Comparison of ENCODE assay signal across 28 cellular contexts in the genomic region with DNA sequence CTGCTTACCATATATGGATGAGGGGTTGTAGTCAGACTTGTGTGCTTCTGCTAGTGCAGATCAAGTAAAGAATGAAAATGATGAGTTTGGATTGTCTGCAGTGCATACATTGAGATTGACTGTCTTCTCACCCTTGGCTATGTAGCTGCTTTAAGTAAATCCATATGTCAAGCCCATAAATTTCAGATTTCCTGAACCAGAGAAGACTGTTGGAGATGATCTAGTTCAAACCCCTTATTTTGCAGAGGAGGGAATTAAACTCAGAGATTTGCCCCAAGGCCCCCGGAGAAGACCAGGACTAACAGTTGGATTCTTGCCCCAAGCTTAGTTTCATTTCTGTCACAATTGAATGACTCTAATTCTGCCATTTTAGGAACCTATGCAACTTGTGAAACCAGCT.
"Had no signal": no experiment of that assay in that cellular context is flagged by ENCODE, and none has a peak within 500 bp of the region (broad histone marks: within the 10 kb centered on the region; RNA-seq: fewer than 3 reads in every experiment).

No MANE protein-coding gene starts in this region.

- H3K27ac Mint-ChIP-seq: activated CD4-positive, alpha-beta memory T cell treated with anti-CD3 and anti-CD28 coated beads, Interleukin-2, amount 10 ng/mL, durations not matched to agents 7 days and 5 days; activated CD4-positive, alpha-beta T cell treated with anti-CD3 and anti-CD28 coated beads for 36 hours; activated CD4-positive, alpha-beta T cell treated with anti-CD3 and anti-CD28 coated beads, Interleukin-2, amount 10 ng/mL, durations not matched to agents 7 days and 5 days; activated naive CD8-positive, alpha-beta T cell; activated T-helper 17 cell treated with anti-CD3 and anti-CD28 coated beads, Interleukin-2, amount 50 U/mL, for 72 hours; dendritic cell treated with granulocyte-macrophage colony-stimulating factor and Interleukin-4, amounts not matched to agents 40 ng/mL and 50 ng/mL, for 4 days; endodermal cell; T-helper 17 cell; T-helper 2 cell treated with Interferon-gamma antibody and Interleukin-4, amounts not matched to agents 5 μg/mL and 100 μg/mL, for 36 hours had no signal

- ATAC-seq: activated CD4-positive, alpha-beta T cell treated with anti-CD3 and anti-CD28 coated beads for 36 hours; activated T-cell treated with anti-CD3 and anti-CD28 coated beads, Interleukin-2, amount 50 U/mL, for 4 hours; activated T-helper 17 cell treated with anti-CD3 and anti-CD28 coated beads, Interleukin-2, amount 50 U/mL, for 72 hours; esophagus mucosa; T-helper 17 cell had no signal

- H3K4me3 Mint-ChIP-seq: activated CD4-positive, alpha-beta memory T cell treated with anti-CD3 and anti-CD28 coated beads, Interleukin-2, amount 10 ng/mL, durations not matched to agents 7 days and 5 days; activated CD4-positive, alpha-beta T cell treated with anti-CD3 and anti-CD28 coated beads for 36 hours; activated CD4-positive, alpha-beta T cell treated with anti-CD3 and anti-CD28 coated beads, Interleukin-2, amount 10 ng/mL, durations not matched to agents 7 days and 5 days; activated naive CD8-positive, alpha-beta T cell; activated T-cell treated with anti-CD3 and anti-CD28 coated beads, Interleukin-2, amount 50 U/mL, for 4 hours; activated T-helper 17 cell treated with anti-CD3 and anti-CD28 coated beads, Interleukin-2, amount 50 U/mL, for 72 hours; central memory CD8-positive, alpha-beta T cell; dendritic cell treated with granulocyte-macrophage colony-stimulating factor and Interleukin-4, amounts not matched to agents 40 ng/mL and 50 ng/mL, for 4 days; endodermal cell; T-helper 17 cell; T-helper 2 cell treated with Interferon-gamma antibody and Interleukin-4, amounts not matched to agents 5 μg/mL and 100 μg/mL, for 36 hours had no signal

- H3K27me3 ChIP-seq: brain microvascular endothelial cell, dorsolateral prefrontal cortex had no signal

- H3K4me3 ChIP-seq: coronary artery, dorsolateral prefrontal cortex had no signal

- H3K27ac ChIP-seq: brain microvascular endothelial cell, coronary artery, dorsolateral prefrontal cortex had no signal

- H3K27me3 Mint-ChIP-seq: activated CD4-positive, alpha-beta memory T cell treated with anti-CD3 and anti-CD28 coated beads, Interleukin-2, amount 10 ng/mL, durations not matched to agents 7 days and 5 days; activated CD4-positive, alpha-beta T cell treated with anti-CD3 and anti-CD28 coated beads for 36 hours; activated naive CD8-positive, alpha-beta T cell; central memory CD8-positive, alpha-beta T cell; T-helper 17 cell had no signal

- H3K36me3 ChIP-seq: brain microvascular endothelial cell had no signal

- DNase-seq: activated CD4-positive, alpha-beta memory T cell treated with anti-CD3 and anti-CD28 coated beads, Interleukin-2, amount 10 ng/mL, durations not matched to agents 7 days and 5 days; activated CD4-positive, alpha-beta T cell treated with anti-CD3 and anti-CD28 coated beads for 36 hours; activated CD4-positive, alpha-beta T cell treated with anti-CD3 and anti-CD28 coated beads, Interleukin-2, amount 10 ng/mL, durations not matched to agents 7 days and 5 days; activated CD4-positive, alpha-beta T cell treated with anti-CD3 and anti-CD28 coated beads, Interleukin-2, amount 50 U/mL, for 4 hours; activated CD4-positive, CD25-positive, alpha-beta regulatory T cell; activated CD4-positive, CD25-positive, alpha-beta regulatory T cell treated with anti-CD3 and anti-CD28 coated beads, Interleukin-2, amount 50 U/mL, for 72 hours; activated effector memory CD4-positive, alpha-beta T cell treated with Interleukin-2 at 50 U/mL for 16 hours; activated gamma-delta T cell treated with Interleukin-2 at 50 U/mL for 16 hours; activated naive CD4-positive, alpha-beta T cell treated with anti-CD3 and anti-CD28 coated beads, Interleukin-2, amount 50 U/mL, for 16 hours; activated naive CD4-positive, alpha-beta T cell treated with Interleukin-2 at 50 U/mL for 16 hours; activated T-cell treated with anti-CD3 and anti-CD28 coated beads, Interleukin-2, amount 50 U/mL, for 4 hours; amniotic stem cell; anterior cingulate cortex; brain microvascular endothelial cell; dorsolateral prefrontal cortex; effector memory CD4-positive, alpha-beta T cell; endodermal cell; foreskin fibroblast; head of caudate nucleus; T-helper 17 cell; T1000 had no signal

- H3K9me3 Mint-ChIP-seq: activated CD4-positive, alpha-beta memory T cell treated with anti-CD3 and anti-CD28 coated beads, Interleukin-2, amount 10 ng/mL, durations not matched to agents 7 days and 5 days; activated CD4-positive, alpha-beta T cell treated with anti-CD3 and anti-CD28 coated beads, Interleukin-2, amount 10 ng/mL, durations not matched to agents 7 days and 5 days; activated T-cell treated with anti-CD3 and anti-CD28 coated beads, Interleukin-2, amount 50 U/mL, for 4 hours; activated T-helper 17 cell treated with anti-CD3 and anti-CD28 coated beads, Interleukin-2, amount 50 U/mL, for 72 hours; central memory CD8-positive, alpha-beta T cell; dendritic cell treated with granulocyte-macrophage colony-stimulating factor and Interleukin-4, amounts not matched to agents 40 ng/mL and 50 ng/mL, for 4 days; T-helper 2 cell treated with Interferon-gamma antibody and Interleukin-4, amounts not matched to agents 5 μg/mL and 100 μg/mL, for 36 hours had no signal

- H3K4me1 Mint-ChIP-seq: activated CD4-positive, alpha-beta memory T cell treated with anti-CD3 and anti-CD28 coated beads, Interleukin-2, amount 10 ng/mL, durations not matched to agents 7 days and 5 days; activated CD4-positive, alpha-beta T cell treated with anti-CD3 and anti-CD28 coated beads for 36 hours; activated CD4-positive, alpha-beta T cell treated with anti-CD3 and anti-CD28 coated beads, Interleukin-2, amount 10 ng/mL, durations not matched to agents 7 days and 5 days; activated T-helper 17 cell treated with anti-CD3 and anti-CD28 coated beads, Interleukin-2, amount 50 U/mL, for 72 hours; central memory CD8-positive, alpha-beta T cell; endodermal cell; T-helper 17 cell had no signal

- H3K36me3 Mint-ChIP-seq: activated naive CD8-positive, alpha-beta T cell had no signal
